Comparison of ENCODE assay signal across 14 cellular contexts in genomic region chr1:152878042-152878441, GRCh38. TPM values are rescaled to one million over a fixed set of nuclear protein-coding genes. Genes with fewer than 3 reads are reported as not detected.
DNase-seq lines count a peak whose midpoint lies in the region; ATAC-seq and TF ChIP-seq lines count a peak whose summit lies in the region.
"Had no signal": no experiment of that assay in that cellular context is flagged by ENCODE, and none has a peak within 500 bp of the region (broad histone marks: within the 10 kb centered on the region; RNA-seq: fewer than 3 reads in every experiment).

A gene with protein sequence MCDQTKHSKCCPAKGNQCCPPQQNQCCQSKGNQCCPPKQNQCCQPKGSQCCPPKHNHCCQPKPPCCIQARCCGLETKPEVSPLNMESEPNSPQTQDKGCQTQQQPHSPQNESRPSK (plus strand): TSS chr1:152878322. CDS start chr1:152884423, 6,101 bp downstream.

- no peaks in the 10 kb centered on the region for H3K36me3 ChIP-seq in Panc1 (ENCODE audit: control insufficient read depth, insufficient read depth, low read length)
- H3K36me3 ChIP-seq: suprapubic skin had no signal

- no peak within 1 kb of the TSS for H3K4me3 ChIP-seq in Panc1 (ENCODE audit: low read depth in 2 of 2, low read length in 2 of 2)
- H3K4me3 ChIP-seq: suprapubic skin had no signal

- H3K4me1 ChIP-seq in Panc1 (ENCODE audit: control insufficient read depth, insufficient read depth, low read length) = no peaks in the 10 kb centered on the region

- in situ Hi-C loops in Panc1 (cut with HindIII; ENCODE audit: low pct_unique_long_range_greater_than_20kb, low sequenced_read_pairs) = no loop called here

- BruUV-seq in Panc1 (replicated peaks; lab: Mats Ljungman, UMichigan) = no TSS peak

- ATAC-seq in Panc1 = no peak
- ATAC-seq in GM21360 (IDR thresholded peaks at IDR 0.05; ENCODE audit: unreplicated experiment) = no peak
- ATAC-seq in HG02798 (IDR thresholded peaks at IDR 0.05; ENCODE audit: poor library complexity, unreplicated experiment) = no peak
- ATAC-seq in GM18870 (IDR thresholded peaks at IDR 0.05; ENCODE audit: unreplicated experiment) = no peak
- ATAC-seq: effector memory CD8-positive, alpha-beta T cell had no signal

- intact Hi-C loops in Panc1 (cut with micrococcal nuclease; ENCODE audit: unreplicated experiment) = loop anchor here (10.0 kb wide), 1 partner anchor 157 kb away; the partner anchor contains the start of gene SPRR1B

- H3K9me3 ChIP-seq in Panc1 (ENCODE audit: control insufficient read depth, insufficient read depth, low read depth, low read length) = no peaks in the 10 kb centered on the region
- H3K9me3 ChIP-seq: suprapubic skin had no signal

- H3K27ac ChIP-seq in Panc1 (ENCODE audit: low read length) = no peak within 1 kb of the TSS

- POLR2A ChIA-PET in Panc1 (lab: Charles Lee) = no interaction called here

- CTCF ChIA-PET in Panc1 (lab: Charles Lee) = no interaction called here

- peak; percentile 62 for TF ChIP-seq CTCF in GM12873 (IDR thresholded peaks at IDR 0.05; ENCODE audit: insufficient read depth, low read depth, low read length, missing control alignments)
- TF ChIP-seq CTCF in Panc1 (IDR thresholded peaks at IDR 0.05) = peak; percentile 44; the same call in 1 of the 2 replicates

- H3K27me3 ChIP-seq in Panc1 (ENCODE audit: control insufficient read depth, insufficient read depth, low read length) = no peaks in the 10 kb centered on the region
- H3K27me3 ChIP-seq: suprapubic skin had no signal

- DNase-seq in CD1c-positive myeloid dendritic cell (ENCODE audit: extremely low spot score) = peak; percentile 9
- no peak for DNase-seq in Panc1 (ENCODE audit: low read depth, low spot score)
- peak; percentile 5 for DNase-seq in iPS-NIHi11 (ENCODE audit: low spot score)
- no peak for DNase-seq in GM19240 (ENCODE audit: insufficient read length, low spot score)
- DNase-seq: effector memory CD8-positive, alpha-beta T cell; EL; IMR-90; NCI-H524 treated with DMSO at 0.1 percent for 48 hours had no signal

RNA-seq across cellular contexts. Expression of the gene that starts here (rescaled TPM):
- not detected for total RNA-seq in Panc1 (2021; ENCODE audit: unreplicated experiment)
- not detected for polyA plus RNA-seq in Panc1 (2012; ENCODE audit: insufficient read length)
- total RNA-seq: IMR-90, suprapubic skin had no signal
- polyA plus RNA-seq: IMR-90, neural cell had no signal

Comparison
In these comparisons a context has a peak if more than half of its experiments do, and no peak if none do; other contexts are left out.
1. DNase-seq: peak in CD1c-positive myeloid dendritic cell (single experiment) and iPS-NIHi11 (single experiment); none in Panc1 (single experiment) and GM19240 (single experiment).